Comparison of ENCODE assay signal across 12 cellular contexts in the genomic region with DNA sequence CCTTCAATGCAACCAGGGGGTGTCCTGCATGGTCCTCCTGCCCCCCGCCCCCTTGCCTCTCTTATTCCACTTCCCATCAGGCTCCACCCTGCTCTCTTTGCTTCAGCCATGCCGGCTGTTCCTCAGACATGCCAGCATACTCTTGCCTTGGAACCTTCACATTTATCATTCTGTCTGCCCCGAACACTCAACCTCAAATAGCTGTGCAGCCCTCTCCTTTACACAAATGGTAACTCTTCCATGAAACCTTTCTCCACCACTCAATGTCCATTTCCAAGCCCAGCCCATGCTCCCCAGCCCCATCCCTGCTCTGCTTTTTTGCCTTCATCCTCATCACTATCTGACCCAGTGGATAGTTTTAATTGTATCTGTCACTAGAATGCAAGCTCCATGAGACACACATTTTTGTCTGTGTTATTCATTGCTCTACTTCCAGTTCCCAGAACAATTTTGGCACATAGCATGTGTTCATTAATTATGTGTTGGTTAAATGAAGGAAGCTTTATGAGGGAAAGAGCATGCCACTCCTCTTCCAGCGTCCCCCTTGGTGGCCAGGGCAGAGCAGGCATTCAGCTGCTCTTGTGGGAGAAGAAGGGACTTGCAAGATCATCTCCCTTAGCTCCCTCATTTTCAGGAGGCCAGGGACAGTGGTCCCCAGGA. TPM values are rescaled to one million over a fixed set of nuclear protein-coding genes. Genes with fewer than 3 reads are reported as not detected.
DNase-seq lines count a peak whose midpoint lies in the region; ATAC-seq and TF ChIP-seq lines count a peak whose summit lies in the region.
"Had no signal": no experiment of that assay in that cellular context is flagged by ENCODE, and none has a peak within 500 bp of the region (broad histone marks: within the 10 kb centered on the region; RNA-seq: fewer than 3 reads in every experiment).

No MANE protein-coding gene starts in this region.

- H3K27me3 Mint-ChIP-seq in HFFc6 (ENCODE audit: insufficient read depth) (peaks cover 1% of the 10 kb centered on the region; the same call in 1 of the 2 replicates), chondrocyte (ENCODE audit: low read depth) (peaks cover 1% of the 10 kb centered on the region)

- in situ Hi-C loops in transverse colon (cut with MboI; ENCODE audit: low pct_ligation_motif_present in 1 of 4, low pct_unique_long_range_greater_than_20kb in 1 of 4, low sequenced_read_pairs in 3 of 4) = loop anchor here in 1 of 4 donors (10.0 kb wide), 1 partner anchor 109 kb away; no protein-coding TSS in a partner anchor

- H3K9me3 ChIP-seq in muscle layer of duodenum (ENCODE audit: control insufficient read depth in 1 of 2, low read length in 2 of 2) (no peaks in the 10 kb centered on the region), transverse colon (no peaks in the 10 kb centered on the region)

- H3K36me3 ChIP-seq in muscle layer of duodenum (ENCODE audit: control insufficient read depth in 1 of 2, insufficient read depth in 2 of 2, low read length in 2 of 2) (no peaks in the 10 kb centered on the region), transverse colon (no peaks in the 10 kb centered on the region)

- intact Hi-C loops in transverse colon (cut with DNase I; ENCODE audit: low total_unique reads) = loop anchor here (10.0 kb wide), 1 partner anchor 359 kb away; no protein-coding TSS in a partner anchor

- H3K4me3 Mint-ChIP-seq in HFFc6 (peak overlapping the region; percentile 87), chondrocyte (ENCODE audit: unreplicated experiment) (no peak overlapping the region)
- H3K4me3 Mint-ChIP-seq: stimulated activated effector memory CD8-positive, alpha-beta T cell treated with anti-CD3 and anti-CD28 coated beads, Interleukin-12 subunit alpha, Interleukin-12 subunit beta, amount 100 ng/mL, for 72 hours had no signal

- peak overlapping the region in 1 of 2 donors; percentile 44 for H3K4me3 ChIP-seq in muscle layer of duodenum (ENCODE audit: low read depth in 1 of 2, low read length in 2 of 2)
- no peak overlapping the region for H3K4me3 ChIP-seq in transverse colon

- TF ChIP-seq CTCF in HFFc6 (IDR thresholded peaks at IDR 0.05) (no peak; the same call in 1 of the 2 replicates), chondrocyte (IDR thresholded peaks at IDR 0.05) (no peak), transverse colon (IDR thresholded peaks at IDR 0.05) (no peak)

- TF ChIP-seq EP300 in transverse colon (IDR thresholded peaks at IDR 0.05; ENCODE audit: low read depth) = no peak

- ATAC-seq in GM18517 (IDR thresholded peaks at IDR 0.05; ENCODE audit: unreplicated experiment) (no peak), HG02588 (IDR thresholded peaks at IDR 0.05; ENCODE audit: unreplicated experiment) (no peak)

- peaks cover 5 to 29% of the 10 kb centered on the region in 2 donors for H3K4me1 ChIP-seq in muscle layer of duodenum (ENCODE audit: control insufficient read depth in 1 of 2, insufficient read depth in 2 of 2, low read length in 2 of 2)
- peaks cover 0 to 16% (median 8%) of the 10 kb centered on the region in 4 donors for H3K4me1 ChIP-seq in transverse colon

- 47 to 54% methylated on average over 2 to 4 of the region's 4 CpGs for WGBS in transverse colon (ENCODE audit: low coverage in 1 of 2), 2 donors

- H3K4me1 Mint-ChIP-seq in HFFc6 (ENCODE audit: low read depth) = peaks cover 73% of the 10 kb centered on the region
- peaks cover 49% of the 10 kb centered on the region for H3K4me1 Mint-ChIP-seq in chondrocyte (ENCODE audit: low read depth)

- H3K36me3 Mint-ChIP-seq in HFFc6 (ENCODE audit: low read depth) (peaks cover 10% of the 10 kb centered on the region), chondrocyte (ENCODE audit: low read depth) (no peaks in the 10 kb centered on the region)
- H3K36me3 Mint-ChIP-seq: stimulated activated effector memory CD8-positive, alpha-beta T cell treated with anti-CD3 and anti-CD28 coated beads, Interleukin-12 subunit alpha, Interleukin-12 subunit beta, amount 100 ng/mL, for 72 hours had no signal

- DNase-seq in HFFc6 (peak; percentile 71), chondrocyte (ENCODE audit: low spot score) (no peak), transverse colon (no peak), cerebellum (ENCODE audit: low spot score) (no peak)
- DNase-seq: activated CD4-positive, alpha-beta T cell treated with anti-CD3 and anti-CD28 coated beads for 4 hours; central memory CD4-positive, alpha-beta T cell; KBM-7; NK-92 treated with Interleukin-12 subunit alpha and Interleukin-12 subunit beta, amount 100 ng/mL, for 24 hours had no signal

- H3K27ac Mint-ChIP-seq in HFFc6 (peak overlapping the region; percentile 94), chondrocyte (ENCODE audit: unreplicated experiment) (peak overlapping the region; percentile 66)
- H3K27ac Mint-ChIP-seq: stimulated activated effector memory CD8-positive, alpha-beta T cell treated with anti-CD3 and anti-CD28 coated beads, Interleukin-12 subunit alpha, Interleukin-12 subunit beta, amount 100 ng/mL, for 72 hours had no signal

- no peaks in the 10 kb centered on the region for H3K27me3 ChIP-seq in muscle layer of duodenum (ENCODE audit: low read depth, low read length)
- H3K27me3 ChIP-seq in transverse colon = no peaks in the 10 kb centered on the region

- H3K9me3 Mint-ChIP-seq in HFFc6 (no peaks in the 10 kb centered on the region), chondrocyte (ENCODE audit: low read depth) (no peaks in the 10 kb centered on the region)
- H3K9me3 Mint-ChIP-seq: stimulated activated effector memory CD8-positive, alpha-beta T cell treated with anti-CD3 and anti-CD28 coated beads, Interleukin-12 subunit alpha, Interleukin-12 subunit beta, amount 100 ng/mL, for 72 hours had no signal

- no peak for TF ChIP-seq POLR2A in transverse colon (IDR thresholded peaks at IDR 0.05)

- H3K27ac ChIP-seq in muscle layer of duodenum (ENCODE audit: low read length) (peak overlapping the region; percentile 6), transverse colon (peak overlapping the region; percentile 50 to 64 (median 57))

RNA-seq across cellular contexts. Expression of a gene that starts 0.7 kb away (rescaled TPM):
- total RNA-seq in HFFc6 (2021; fragmentation: NEBNext Ultra II Directional; extraction: Animal tissue kit (Norgen Biotek cat#: 25700)) = 1 to 10 TPM; 5.5 to 7.2 (median 6.4) TPM
- 0.28 to 1.2 TPM (median 0.40 TPM) in 3 replicates for total RNA-seq in chondrocyte
- 10 to 100 TPM; 26.2 to 88.8 (median 39.4) TPM for total RNA-seq in transverse colon
- 27.5 TPM for total RNA-seq in cerebellum
